8 cellular contexts compared by ENCODE assay signal in the genomic region with DNA sequence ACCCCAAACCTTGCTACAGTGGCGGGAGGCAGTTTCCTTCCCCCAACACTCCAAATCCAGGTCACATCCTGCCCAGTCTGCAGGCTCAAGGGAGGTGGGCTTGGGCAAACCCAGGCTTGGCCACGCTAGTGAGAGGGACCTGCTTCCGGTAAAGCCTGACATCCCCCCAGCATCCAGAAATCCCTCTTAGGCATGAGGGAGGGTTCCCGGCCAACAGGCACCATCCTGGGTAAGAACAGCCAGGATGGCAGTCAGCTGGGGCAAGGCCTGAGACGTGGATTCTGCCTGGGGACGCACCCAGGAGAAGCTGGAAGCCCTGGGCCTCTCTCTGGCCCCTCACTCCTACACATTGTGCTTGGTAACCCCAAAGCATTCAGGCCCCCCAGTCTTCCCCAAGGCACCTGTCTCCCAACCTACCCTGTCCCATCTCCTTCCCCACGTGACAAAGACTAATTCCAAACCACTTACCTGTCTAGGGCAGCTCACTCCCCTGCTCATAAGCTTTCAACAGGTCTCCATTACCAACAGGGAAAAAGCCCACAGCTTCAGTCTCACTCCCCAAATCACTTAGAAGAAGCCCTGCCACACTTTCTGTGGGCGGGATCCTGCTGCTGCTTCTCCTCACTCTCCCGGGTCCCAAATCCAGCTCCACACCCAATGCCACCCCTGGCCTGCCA. TPM values are rescaled to one million over a fixed set of nuclear protein-coding genes. Genes with fewer than 3 reads are reported as not detected.
A peak's percentile ranks its signal among the peaks of the same experiment; 100 is the strongest.
DNase-seq lines count a peak whose midpoint lies in the region; TF ChIP-seq lines count a peak whose summit lies in the region.

No MANE protein-coding gene starts in this region.

- peak overlapping the region; percentile 89 for H3K9ac ChIP-seq in GM23248
- peak overlapping the region; percentile 86 for H3K9ac ChIP-seq in SU-DHL-6 (ENCODE audit: low read length)
- peak overlapping the region; percentile 71 to 89 (median 76) for H3K9ac ChIP-seq in skeletal muscle tissue (ENCODE audit: low read depth in 1 of 3, low read length in 3 of 3)

- H3F3A ChIP-seq in GM23248 (ENCODE audit: insufficient read depth) (peaks cover 16% of the 10 kb centered on the region), SU-DHL-6 (ENCODE audit: insufficient read depth) (peaks cover 29% of the 10 kb centered on the region)

- H2AFZ ChIP-seq in GM23248 = peak overlapping the region; percentile 82
- H2AFZ ChIP-seq in SU-DHL-6 (ENCODE audit: low read depth, low read length, severe bottlenecking) = no peak overlapping the region

- 26 to 31% methylated on average over 9 of the region's 9 CpGs for WGBS in GM23248 (ENCODE audit: low coverage in 1 of 2, low lambda C conversion rate in 2 of 2, missing lambda C conversion rate in 2 of 2), 2 experiments

- TF ChIP-seq CTCF in SU-DHL-6 (IDR thresholded peaks at IDR 0.05; ENCODE audit: insufficient read depth, low read length, poor library complexity, severe bottlenecking) (no peak), fibroblast of mammary gland (conservative IDR thresholded peaks at IDR 0.05; ENCODE audit: control insufficient read depth, insufficient read depth, low read depth, low read length) (no peak)

- DNase-seq in GM23248 (peak; percentile 21), fibroblast of mammary gland (ENCODE audit: low read depth) (no peak), NCI-H2171 treated with DMSO at 0.1 percent for 48 hours (lab: John Stamatoyannopoulos, UW) (no peak), DMS79 treated with DMSO at 0.1 percent for 48 hours (lab: John Stamatoyannopoulos, UW) (no peak), NCI-H1930 (lab: John Stamatoyannopoulos, UW) (no peak)
- no peak for DNase-seq in stimulated activated CD4-positive, alpha-beta T cell treated with anti-CD3 and anti-CD28 coated beads, Interleukin-4, amount 100 ng/mL, for 4 hours

- H3K27ac ChIP-seq in GM23248 (peak overlapping the region; percentile 72), SU-DHL-6 (ENCODE audit: low read depth, low read length) (peak overlapping the region; percentile 75), skeletal muscle tissue (ENCODE audit: low read depth, low read length) (peak overlapping the region; percentile 58)

- H3K4me2 ChIP-seq in GM23248 (ENCODE audit: unreplicated experiment) (peak overlapping the region; percentile 75), SU-DHL-6 (ENCODE audit: low read depth, low read length, poor library complexity, severe bottlenecking) (peak overlapping the region; percentile 90)

- peaks cover 6% of the 10 kb centered on the region; the same call in 1 of the 2 replicates for H3K79me2 ChIP-seq in GM23248 (ENCODE audit: insufficient read depth)
- H3K79me2 ChIP-seq in SU-DHL-6 (ENCODE audit: insufficient read depth, low read length) = peaks cover 17% of the 10 kb centered on the region; the same call in 1 of the 2 replicates

- H3K4me1 ChIP-seq in GM23248 (ENCODE audit: insufficient read depth) = peaks cover 16% of the 10 kb centered on the region; the same call in 1 of the 2 replicates
- H3K4me1 ChIP-seq in skeletal muscle tissue (ENCODE audit: control insufficient read depth in 3 of 3, insufficient read depth in 3 of 3, low read length in 3 of 3) = peaks cover 38 to 49% (median 40%) of the 10 kb centered on the region in 3 donors

- no peaks in the 10 kb centered on the region for H3K9me2 ChIP-seq in GM23248 (ENCODE audit: insufficient read depth)
- no peaks in the 10 kb centered on the region for H3K9me2 ChIP-seq in SU-DHL-6 (replicated peaks; ENCODE audit: insufficient read depth, low read length)

- no peaks in the 10 kb centered on the region for H3K9me3 ChIP-seq in GM23248 (ENCODE audit: low read depth)
- H3K9me3 ChIP-seq in SU-DHL-6 (ENCODE audit: insufficient read depth, low read length) = no peaks in the 10 kb centered on the region
- no peaks in the 10 kb centered on the region for H3K9me3 ChIP-seq in skeletal muscle tissue (ENCODE audit: control insufficient read depth in 3 of 3, low read length in 3 of 3)

- in situ Hi-C loops in GM23248 (cut with MboI) = no loop called here

- H3K4me3 ChIP-seq in GM23248 = peak overlapping the region; percentile 85
- H3K4me3 ChIP-seq in SU-DHL-6 (ENCODE audit: insufficient read depth, low read length, poor library complexity, severe bottlenecking) = peak overlapping the region; percentile 77
- H3K4me3 ChIP-seq in fibroblast of mammary gland (ENCODE audit: control insufficient read depth, low read depth, low read length) = peak overlapping the region; percentile 69
- peak overlapping the region; percentile 75 to 81 (median 77) for H3K4me3 ChIP-seq in skeletal muscle tissue (ENCODE audit: low read length in 3 of 3)

- no peaks in the 10 kb centered on the region for H3K36me3 ChIP-seq in GM23248 (ENCODE audit: low read depth)
- H3K36me3 ChIP-seq in SU-DHL-6 (ENCODE audit: low read length) = 0 out of 2 replicates have a peak, but pooled peaks cover 3% of the 10 kb centered on the region
- H3K36me3 ChIP-seq in skeletal muscle tissue (ENCODE audit: control insufficient read depth in 3 of 3, insufficient read depth in 3 of 3, low read length in 3 of 3) = peaks cover 21 to 26% (median 24%) of the 10 kb centered on the region in 3 donors

- H3K27me3 ChIP-seq in GM23248 (replicated peaks; ENCODE audit: insufficient read depth) (no peaks in the 10 kb centered on the region), SU-DHL-6 (ENCODE audit: low read length) (no peaks in the 10 kb centered on the region), skeletal muscle tissue (ENCODE audit: control insufficient read depth in 3 of 3, insufficient read depth in 3 of 3, low read length in 3 of 3) (no peaks in the 10 kb centered on the region)

- no peaks in the 10 kb centered on the region for H4K20me1 ChIP-seq in GM23248 (ENCODE audit: insufficient read depth)
- H4K20me1 ChIP-seq in SU-DHL-6 (ENCODE audit: low read depth, low read length) = no peaks in the 10 kb centered on the region

RNA-seq across cellular contexts. Expression of a gene that starts 2.1 kb away (rescaled TPM):
- total RNA-seq in GM23248 (2014; rRNA removed; shearing (Covaris generic)) = 0.63 TPM in 1 of 2 replicates, not detected in the other
- 0.25 and 0.41 TPM in 2 replicates for polyA plus RNA-seq in GM23248 (2016; fragmentation: Nextera tagmentation; extraction: Ambion mirVana)
- total RNA-seq in skeletal muscle tissue = not detected

RNA-seq across cellular contexts. Expression of a gene that starts 2.5 kb away (rescaled TPM):
- 3.2 and 3.4 TPM in 2 replicates for total RNA-seq in GM23248 (2014; rRNA removed; shearing (Covaris generic))
- 1.5 and 1.7 TPM in 2 replicates for polyA plus RNA-seq in GM23248 (2016; fragmentation: Nextera tagmentation; extraction: Ambion mirVana)
- 1.0 TPM for total RNA-seq in skeletal muscle tissue

RNA-seq across cellular contexts. Expression of a gene that starts 10.0 kb away (rescaled TPM):
- 27.1 and 27.3 TPM in 2 replicates for total RNA-seq in GM23248 (2014; rRNA removed; shearing (Covaris generic))
- 11.0 and 13.4 TPM in 2 replicates for polyA plus RNA-seq in GM23248 (2016; fragmentation: Nextera tagmentation; extraction: Ambion mirVana)
- 32.4 TPM for total RNA-seq in skeletal muscle tissue

RNA-seq across cellular contexts. Expression of a gene that starts 22.0 kb away (rescaled TPM):
- total RNA-seq in GM23248 (2014; rRNA removed; shearing (Covaris generic)) = 9.0 and 12.9 TPM in 2 replicates
- 4.3 and 4.9 TPM in 2 replicates for polyA plus RNA-seq in GM23248 (2016; fragmentation: Nextera tagmentation; extraction: Ambion mirVana)
- 5.2 TPM for total RNA-seq in skeletal muscle tissue

RNA-seq across cellular contexts. Expression of a gene that starts 55.9 kb away (rescaled TPM):
- total RNA-seq in GM23248 (2014; rRNA removed; shearing (Covaris generic)) = 5.9 and 14.3 TPM in 2 replicates
- 14.1 and 16.4 TPM in 2 replicates for polyA plus RNA-seq in GM23248 (2016; fragmentation: Nextera tagmentation; extraction: Ambion mirVana)
- total RNA-seq in skeletal muscle tissue = 7.3 TPM
